In the genomic region with DNA sequence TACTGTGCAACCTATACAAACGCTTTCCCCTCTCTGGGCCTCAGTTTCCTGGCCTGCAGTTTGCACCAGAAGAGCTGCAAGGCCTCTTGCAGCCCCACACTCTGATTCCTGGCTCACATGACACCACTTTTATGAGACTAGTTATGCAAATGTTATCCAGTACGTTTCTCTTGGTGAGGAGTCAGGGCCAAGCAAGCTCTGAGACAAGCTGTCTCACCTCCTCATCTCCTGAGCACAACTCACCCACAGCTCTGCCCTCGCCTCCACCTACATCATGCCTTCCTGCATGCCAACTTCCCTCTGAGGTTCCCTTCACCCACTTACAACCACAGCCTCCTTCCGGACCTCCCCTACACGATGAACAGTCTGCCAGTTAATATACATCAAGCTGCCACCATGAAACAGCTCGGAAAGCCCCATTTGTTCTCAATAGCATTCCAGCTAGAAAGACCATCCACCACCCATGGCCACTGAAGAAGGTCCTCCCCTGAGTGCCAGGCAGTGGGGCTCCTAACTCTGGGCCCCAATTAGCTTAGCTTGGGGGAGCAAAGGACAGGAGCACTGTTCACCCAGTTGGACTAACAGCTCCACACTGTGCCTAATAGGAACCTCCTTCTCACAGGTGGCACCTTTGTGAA, we compare ENCODE assay signal across 1 cellular context.
TF ChIP-seq lines count a peak whose summit lies in the region.

No MANE protein-coding gene starts in this region.

TF ChIP-seq in HepG2, 621 proteins besides CTCF, POLR2A, EP300 and RAD21:
- no peak for TF ChIP-seq NR2C2 (CRISPR knock-in tag; IDR thresholded peaks at IDR 0.05; ENCODE audit: borderline replicate concordance)
- TF ChIP-seq, protein P1, sequence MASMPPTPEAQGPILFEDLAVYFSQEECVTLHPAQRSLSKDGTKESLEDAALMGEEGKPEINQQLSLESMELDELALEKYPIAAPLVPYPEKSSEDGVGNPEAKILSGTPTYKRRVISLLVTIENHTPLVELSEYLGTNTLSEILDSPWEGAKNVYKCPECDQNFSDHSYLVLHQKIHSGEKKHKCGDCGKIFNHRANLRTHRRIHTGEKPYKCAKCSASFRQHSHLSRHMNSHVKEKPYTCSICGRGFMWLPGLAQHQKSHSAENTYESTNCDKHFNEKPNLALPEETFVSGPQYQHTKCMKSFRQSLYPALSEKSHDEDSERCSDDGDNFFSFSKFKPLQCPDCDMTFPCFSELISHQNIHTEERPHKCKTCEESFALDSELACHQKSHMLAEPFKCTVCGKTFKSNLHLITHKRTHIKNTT (CRISPR knock-in tag; IDR thresholded peaks at IDR 0.05), result no peak
- no peak for TF ChIP-seq ZNF577 (CRISPR knock-in tag; IDR thresholded peaks at IDR 0.05; ENCODE audit: borderline replicate concordance, low read depth)
- TF ChIP-seq HOXA9 (CRISPR knock-in tag; IDR thresholded peaks at IDR 0.05; ENCODE audit: borderline replicate concordance), result no peak
- TF ChIP-seq ELF1 (CRISPR knock-in tag; IDR thresholded peaks at IDR 0.05), result no peak
- no peak for TF ChIP-seq HES4 (CRISPR knock-in tag; IDR thresholded peaks at IDR 0.05; ENCODE audit: borderline replicate concordance)
- TF ChIP-seq JUN (CRISPR knock-in tag; IDR thresholded peaks at IDR 0.05), result no peak
- TF ChIP-seq HHEX (CRISPR knock-in tag; IDR thresholded peaks at IDR 0.05), result no peak
- TF ChIP-seq HMG20A (CRISPR knock-in tag; IDR thresholded peaks at IDR 0.05; ENCODE audit: borderline replicate concordance), result no peak
- TF ChIP-seq ZKSCAN8 (CRISPR knock-in tag; IDR thresholded peaks at IDR 0.05; ENCODE audit: borderline replicate concordance), result no peak
- TF ChIP-seq ARNTL (CRISPR knock-in tag; IDR thresholded peaks at IDR 0.05), result no peak
- TF ChIP-seq, protein P2, sequence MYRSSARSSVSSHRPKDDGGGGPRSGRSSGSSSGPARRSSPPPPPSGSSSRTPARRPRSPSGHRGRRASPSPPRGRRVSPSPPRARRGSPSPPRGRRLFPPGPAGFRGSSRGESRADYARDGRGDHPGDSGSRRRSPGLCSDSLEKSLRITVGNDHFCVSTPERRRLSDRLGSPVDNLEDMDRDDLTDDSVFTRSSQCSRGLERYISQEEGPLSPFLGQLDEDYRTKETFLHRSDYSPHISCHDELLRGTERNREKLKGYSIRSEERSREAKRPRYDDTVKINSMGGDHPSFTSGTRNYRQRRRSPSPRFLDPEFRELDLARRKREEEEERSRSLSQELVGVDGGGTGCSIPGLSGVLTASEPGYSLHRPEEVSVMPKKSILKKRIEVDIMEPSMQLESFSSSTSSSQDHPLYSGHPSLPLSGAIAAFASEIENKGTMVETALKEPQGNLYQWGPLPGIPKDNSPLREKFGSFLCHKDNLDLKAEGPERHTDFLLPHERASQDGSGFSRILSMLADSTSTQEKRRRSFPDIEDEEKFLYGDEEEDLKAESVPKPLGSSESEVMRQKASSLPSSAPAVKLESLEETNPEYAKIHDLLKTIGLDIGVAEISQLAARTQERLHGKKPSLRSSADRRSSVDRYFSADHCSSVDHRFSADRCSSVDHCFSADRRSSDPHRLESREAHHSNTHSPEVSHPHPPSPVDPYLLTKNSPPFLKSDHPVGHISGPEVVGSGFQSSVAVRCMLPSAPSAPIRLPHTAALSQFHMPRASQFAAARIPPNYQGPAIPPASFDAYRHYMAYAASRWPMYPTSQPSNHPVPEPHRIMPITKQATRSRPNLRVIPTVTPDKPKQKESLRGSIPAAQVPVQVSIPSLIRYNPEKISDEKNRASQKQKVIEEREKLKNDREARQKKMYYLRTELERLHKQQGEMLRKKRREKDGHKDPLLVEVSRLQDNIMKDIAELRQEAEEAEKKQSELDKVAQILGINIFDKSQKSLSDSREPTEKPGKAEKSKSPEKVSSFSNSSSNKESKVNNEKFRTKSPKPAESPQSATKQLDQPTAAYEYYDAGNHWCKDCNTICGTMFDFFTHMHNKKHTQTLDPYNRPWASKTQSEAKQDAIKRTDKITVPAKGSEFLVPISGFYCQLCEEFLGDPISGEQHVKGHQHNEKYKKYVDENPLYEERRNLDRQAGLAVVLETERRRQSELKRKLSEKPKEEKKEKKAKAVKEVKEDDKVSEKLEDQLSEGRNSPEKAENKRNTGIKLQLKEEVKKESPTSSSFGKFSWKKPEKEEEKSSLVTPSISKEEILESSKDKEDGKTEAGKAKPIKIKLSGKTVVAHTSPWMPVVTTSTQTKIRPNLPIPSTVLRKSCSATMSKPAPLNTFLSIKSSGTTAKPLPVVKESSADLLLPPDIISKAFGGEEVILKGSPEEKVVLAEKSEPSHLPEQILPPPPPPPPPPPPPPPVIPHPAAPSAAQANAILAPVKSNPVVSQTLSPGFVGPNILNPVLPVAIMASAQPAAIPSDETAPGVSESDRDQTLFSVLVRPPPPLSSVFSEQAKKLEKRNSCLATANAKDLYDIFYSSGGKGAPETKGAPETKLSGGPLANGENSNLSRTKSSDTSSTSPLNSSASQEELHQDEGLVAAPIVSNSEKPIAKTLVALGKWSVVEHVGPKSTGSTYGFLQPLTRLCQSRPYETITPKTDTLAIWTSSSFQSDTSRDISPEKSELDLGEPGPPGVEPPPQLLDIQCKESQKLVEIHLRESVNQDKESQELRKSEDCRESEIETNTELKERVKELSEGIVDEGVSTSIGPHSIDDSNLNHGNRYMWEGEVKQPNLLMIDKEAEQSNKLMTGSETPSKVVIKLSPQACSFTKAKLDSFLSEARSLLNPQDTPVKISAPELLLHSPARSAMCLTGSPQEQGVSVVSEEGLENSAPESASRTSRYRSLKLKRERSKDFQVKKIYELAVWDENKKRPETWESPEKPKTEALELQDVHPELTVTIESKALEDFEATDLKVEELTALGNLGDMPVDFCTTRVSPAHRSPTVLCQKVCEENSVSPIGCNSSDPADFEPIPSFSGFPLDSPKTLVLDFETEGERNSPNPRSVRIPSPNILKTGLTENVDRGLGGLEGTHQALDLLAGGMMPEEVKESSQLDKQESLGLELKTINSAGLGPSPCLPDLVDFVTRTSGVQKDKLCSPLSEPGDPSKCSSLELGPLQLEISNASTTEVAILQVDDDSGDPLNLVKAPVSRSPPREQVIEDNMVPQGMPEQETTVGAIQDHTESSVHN (CRISPR knock-in tag; IDR thresholded peaks at IDR 0.05), result no peak
- TF ChIP-seq MIER3 (CRISPR knock-in tag; IDR thresholded peaks at IDR 0.05; ENCODE audit: borderline replicate concordance), result no peak
- TF ChIP-seq, protein P3, sequence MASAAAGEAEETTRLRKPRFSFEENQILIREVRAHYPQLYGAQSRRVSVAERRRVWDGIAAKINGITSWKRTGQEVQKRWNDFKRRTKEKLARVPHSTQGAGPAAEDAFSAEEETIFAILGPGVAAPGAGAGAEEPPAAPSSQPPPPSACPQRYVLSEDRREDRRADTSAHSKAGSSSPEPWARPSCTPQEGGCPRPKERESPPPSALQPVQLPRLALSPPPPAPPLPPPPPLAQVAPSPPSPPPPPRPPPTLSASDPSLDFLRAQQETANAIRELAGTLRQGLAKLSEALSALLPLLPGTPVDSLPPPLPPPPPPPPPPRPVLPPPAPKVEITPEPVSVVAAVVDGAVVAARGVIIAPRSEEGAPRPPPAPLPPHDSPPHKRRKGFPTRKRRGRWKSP (CRISPR knock-in tag; IDR thresholded peaks at IDR 0.05), result no peak
